Comparison of ENCODE assay signal across 9 cellular contexts in genomic region chr10:128150551-128150950, GRCh38. TPM values are rescaled to one million over a fixed set of nuclear protein-coding genes. Genes with fewer than 3 reads are reported as not detected.
A peak's percentile ranks its signal among the peaks of the same experiment; 100 is the strongest.
DNase-seq lines count a peak whose midpoint lies in the region; FAIRE-seq and TF ChIP-seq lines count a peak whose summit lies in the region.
"Had no signal": no experiment of that assay in that cellular context is flagged by ENCODE, and none has a peak within 500 bp of the region (broad histone marks: within the 10 kb centered on the region; RNA-seq: fewer than 3 reads in every experiment).

No MANE protein-coding gene starts in this region.

- peak overlapping the region; percentile 45 for H3K4me2 ChIP-seq in endothelial cell of umbilical vein (ENCODE audit: insufficient read depth, low read length)

- no peak overlapping the region for H3K27ac Mint-ChIP-seq in Calu3 (ENCODE audit: unreplicated experiment)
- H3K27ac Mint-ChIP-seq in osteocyte (ENCODE audit: unreplicated experiment): no peak overlapping the region

- TF ChIP-seq POLR2A in endothelial cell of umbilical vein (IDR thresholded peaks at IDR 0.05; ENCODE audit: low read depth, low read length): no peak

- H3K36me3 ChIP-seq in NT2/D1 (ENCODE audit: insufficient read depth, insufficient read length, low read length) (no peaks in the 10 kb centered on the region), endothelial cell of umbilical vein (ENCODE audit: control insufficient read depth in 2 of 2, extremely low read depth in 1 of 2, insufficient read depth in 2 of 2, low read length in 2 of 2) (no peaks in the 10 kb centered on the region)

- H3K79me2 ChIP-seq in endothelial cell of umbilical vein (ENCODE audit: control insufficient read depth, insufficient read depth, low read length): no peaks in the 10 kb centered on the region

- H3K9me1 ChIP-seq in endothelial cell of umbilical vein (replicated peaks; ENCODE audit: control insufficient read depth, extremely low read depth, insufficient read depth, low read length): no peaks in the 10 kb centered on the region

- H3K9me3 Mint-ChIP-seq in Calu3 (ENCODE audit: low read depth, unreplicated experiment) (no peaks in the 10 kb centered on the region), osteocyte (ENCODE audit: unreplicated experiment) (no peaks in the 10 kb centered on the region)

- dilution Hi-C loops in endothelial cell of umbilical vein (cut with MboI; ENCODE audit: extremely low pct_ligation_motif_present, low sequenced_read_pairs): no loop called here

- peak overlapping the region; percentile 84 for H2AFZ ChIP-seq in endothelial cell of umbilical vein (ENCODE audit: low read depth, low read length)

- CTCF ChIA-PET in Calu3 (lab: Charles Lee): no interaction called here
- CTCF ChIA-PET in endothelial cell of umbilical vein (lab: Charles Lee): interaction anchor here (0.9 to 5.1 kb wide), 9 partner anchors 12 to 435 kb away, joined by 3 to 38 read pairs (median 4); partner anchors contain the start of gene PTPRE

- H3K27me3 ChIP-seq in NT2/D1 (ENCODE audit: insufficient read depth, insufficient read length) (no peaks in the 10 kb centered on the region), endothelial cell of umbilical vein (ENCODE audit: control insufficient read depth in 2 of 2, insufficient read depth in 2 of 2, low read length in 2 of 2) (peaks cover 6 to 15% of the 10 kb centered on the region in 2 experiments)

- H3K9me3 ChIP-seq in NT2/D1 (ENCODE audit: insufficient read depth, low read length): no peaks in the 10 kb centered on the region
- H3K9me3 ChIP-seq in endothelial cell of umbilical vein (replicated peaks; ENCODE audit: control insufficient read depth, insufficient read depth, low read length): no peaks in the 10 kb centered on the region

- H3K4me1 Mint-ChIP-seq in Calu3 (ENCODE audit: low read depth, unreplicated experiment) (no peaks in the 10 kb centered on the region), osteocyte (ENCODE audit: unreplicated experiment) (no peaks in the 10 kb centered on the region)

- peaks cover 4% of the 10 kb centered on the region for H3K4me1 ChIP-seq in NT2/D1 (ENCODE audit: insufficient read depth, insufficient read length)
- H3K4me1 ChIP-seq in endothelial cell of umbilical vein (ENCODE audit: control insufficient read depth, extremely low read depth, insufficient read depth, low read length): no peaks in the 10 kb centered on the region

- H3K27me3 Mint-ChIP-seq in Calu3 (ENCODE audit: unreplicated experiment) (peaks cover 31% of the 10 kb centered on the region), osteocyte (ENCODE audit: unreplicated experiment) (peaks cover 57% of the 10 kb centered on the region)

- no peak for FAIRE-seq in endothelial cell of umbilical vein (lab: Jason Lieb, UNC)

- H3K9ac ChIP-seq in NT2/D1 (ENCODE audit: insufficient read length, low read depth) (peak overlapping the region; percentile 42), endothelial cell of umbilical vein (replicated peaks; ENCODE audit: extremely low read depth, insufficient read depth, low read length) (no peak overlapping the region)

- H3K4me3 Mint-ChIP-seq in Calu3 (ENCODE audit: low read depth, unreplicated experiment) (peak overlapping the region; percentile 62), osteocyte (ENCODE audit: unreplicated experiment) (peak overlapping the region; percentile 47)

- no peak overlapping the region for H3K27ac ChIP-seq in endothelial cell of umbilical vein (ENCODE audit: insufficient read depth, low read depth, low read length)

- H3K36me3 Mint-ChIP-seq in Calu3 (ENCODE audit: insufficient read depth, unreplicated experiment) (no peaks in the 10 kb centered on the region), osteocyte (ENCODE audit: unreplicated experiment) (no peaks in the 10 kb centered on the region)

- POLR2A ChIA-PET in endothelial cell of umbilical vein (lab: Charles Lee): interaction anchor here (0.7 kb wide), 1 partner anchor 72 kb away, joined by 3 read pairs; no protein-coding TSS in a partner anchor

- intact Hi-C loops in Calu3 (cut with micrococcal nuclease; ENCODE audit: unreplicated experiment) (loop anchor here (1.0 kb wide), 1 partner anchor 72 kb away; no protein-coding TSS in a partner anchor), endothelial cell of umbilical vein (cut with micrococcal nuclease) (loop anchor here (1.0 to 5.0 kb wide), 7 partner anchors 24 to 435 kb away; partner anchors contain the start of genes MKI67 and PTPRE)

- DNase-seq in Calu3 (no peak), NT2/D1 (ENCODE audit: low read depth, low spot score) (no peak), endothelial cell of umbilical vein (ENCODE audit: low read depth, low spot score) (no peak), osteocyte (ENCODE audit: extremely low spot score, unreplicated experiment) (no peak), NCI-H1436 (lab: John Stamatoyannopoulos, UW) (no peak), cerebellar nuclear complex (lab: John Stamatoyannopoulos, UW) (no peak), HK-2 (ENCODE audit: unreplicated experiment) (no peak), superior temporal gyrus (ENCODE audit: extremely low spot score) (no peak)
- DNase-seq: amniotic stem cell had no signal

- TF ChIP-seq CTCF in Calu3 (IDR thresholded peaks at IDR 0.05; ENCODE audit: unreplicated experiment) (no peak), endothelial cell of umbilical vein (IDR thresholded peaks at IDR 0.05; ENCODE audit: extremely low read depth in 1 of 2, insufficient read depth in 1 of 2, low read depth in 1 of 2, low read length in 2 of 2) (no peak), osteocyte (IDR thresholded peaks at IDR 0.05) (no peak)

- BruUV-seq in Calu3 (replicated peaks; lab: Mats Ljungman, UMichigan) (no TSS peak), endothelial cell of umbilical vein (replicated peaks; lab: Mats Ljungman, UMichigan) (no TSS peak)

- H4K20me1 ChIP-seq in endothelial cell of umbilical vein (replicated peaks; ENCODE audit: control insufficient read depth, extremely low read depth, insufficient read depth, low read length): no peaks in the 10 kb centered on the region

- peak overlapping the region; percentile 47 for H3K4me3 ChIP-seq in NT2/D1 (ENCODE audit: insufficient read length, low read depth)
- peak overlapping the region in 2 of 3 experiments; percentile 47 to 60 for H3K4me3 ChIP-seq in endothelial cell of umbilical vein (replicated peaks in 1 of 3; ENCODE audit: insufficient read depth in 1 of 3, low read depth in 1 of 3, low read length in 3 of 3)

TF ChIP-seq in endothelial cell of umbilical vein, 7 proteins besides CTCF, POLR2A, EP300 and RAD21:
- no peak for TF ChIP-seq FOS (IDR thresholded peaks at IDR 0.05; ENCODE audit: borderline replicate concordance, insufficient read depth, low read length)
- no peak for TF ChIP-seq EZH2 (IDR thresholded peaks at IDR 0.05; ENCODE audit: borderline replicate concordance, low read depth, low read length, severe bottlenecking)
- TF ChIP-seq MYC (IDR thresholded peaks at IDR 0.05; ENCODE audit: low read depth, low read length): no peak
- no peak for TF ChIP-seq GATA2 (IDR thresholded peaks at IDR 0.05; ENCODE audit: insufficient read depth, insufficient read length, low read depth, low read length)

RNA-seq across cellular contexts. Expression of gene MKI67, which starts 24.3 kb away (rescaled TPM):
- total RNA-seq in Calu3 (2022): 72.8 and 87.8 TPM in 2 replicates
- total RNA-seq in endothelial cell of umbilical vein: 101 and 125 TPM in 2 replicates
- 12.8 and 16.2 TPM in 2 replicates for polyA plus RNA-seq in endothelial cell of umbilical vein
- 27.8 and 31.1 TPM in 2 replicates for polyA plus RNA-seq in endothelial cell of umbilical vein (2011; cell fraction: cytosol; rRNA removed)
- polyA plus RNA-seq in endothelial cell of umbilical vein (2011; cell fraction: nucleus; rRNA removed): 50.6 and 62.0 TPM in 2 replicates
- polyA plus RNA-seq in endothelial cell of umbilical vein (2012): 23.9 and 62.4 TPM in 2 replicates
- polyA minus RNA-seq in endothelial cell of umbilical vein: 20.7 and 23.3 TPM in 2 replicates
- polyA minus RNA-seq in endothelial cell of umbilical vein (2011; cell fraction: cytosol; rRNA and poly(A)+ RNA removed): 82.4 TPM
- polyA minus RNA-seq in endothelial cell of umbilical vein (2011; cell fraction: nucleus; rRNA and poly(A)+ RNA removed): 30.8 and 46.4 TPM in 2 replicates
- total RNA-seq in osteocyte: 19.3 and 25.1 TPM in 2 replicates
